Comparison of ENCODE assay signal across 10 cellular contexts in genomic region chr1:17587693-17588047, GRCh38. TPM values are rescaled to one million over a fixed set of nuclear protein-coding genes. Genes with fewer than 3 reads are reported as not detected.
DNase-seq lines count a peak whose midpoint lies in the region; TF ChIP-seq lines count a peak whose summit lies in the region.
"Had no signal": no experiment of that assay in that cellular context is flagged by ENCODE, and none has a peak within 500 bp of the region (broad histone marks: within the 10 kb centered on the region; RNA-seq: fewer than 3 reads in every experiment).

No MANE protein-coding gene starts in this region.

- no peak overlapping the region for H3K4me3 ChIP-seq in BLaER1 treated with 17β-estradiol and CSF1 and Interleukin-3, amounts not matched to agents 10 nM and 100 nM
- H3K4me3 ChIP-seq in SJCRH30 (0 out of 2 replicates have a peak overlapping the region, but pooled peaks have one; percentile 7), foreskin fibroblast (ENCODE audit: low read depth in 1 of 2, low read length in 2 of 2) (no peak overlapping the region), BE2C (ENCODE audit: low read depth, low read length) (no peak overlapping the region)

- H3K4me3 Mint-ChIP-seq in osteocyte (ENCODE audit: unreplicated experiment) = peak overlapping the region; percentile 38

- DNase-seq in SJCRH30 = peak; percentile 83 to 86
- DNase-seq in foreskin fibroblast = peak; percentile 81 to 89
- no peak for DNase-seq in osteocyte (ENCODE audit: extremely low spot score, unreplicated experiment)
- no peak for DNase-seq in stimulated activated naive CD4-positive, alpha-beta T cell treated with Interleukin-2 at 50 U/mL for 16 hours (lab: John Stamatoyannopoulos, UW)
- no peak for DNase-seq in NCI-H748 treated with DMSO at 0.1 percent for 48 hours (lab: John Stamatoyannopoulos, UW)
- DNase-seq in activated CD8-positive, alpha-beta memory T cell treated with anti-CD3 and anti-CD28 coated beads, Interleukin-2, amount 50 U/mL, for 4 hours = no peak
- DNase-seq in BE2C = no peak
- DNase-seq: NCI-H2029 treated with DMSO at 0.1 percent for 48 hours had no signal

- no peaks in the 10 kb centered on the region for H3K9me3 Mint-ChIP-seq in osteocyte (ENCODE audit: unreplicated experiment)

- peak overlapping the region; percentile 94 for H3K27ac Mint-ChIP-seq in osteocyte (ENCODE audit: unreplicated experiment)

- H3K27me3 ChIP-seq in BLaER1 treated with 17β-estradiol and CSF1 and Interleukin-3, amounts not matched to agents 10 nM and 100 nM = no peaks in the 10 kb centered on the region
- H3K27me3 ChIP-seq in SJCRH30 = no peaks in the 10 kb centered on the region
- H3K27me3 ChIP-seq in BE2C = no peaks in the 10 kb centered on the region

- peak overlapping the region in 9 of 11 experiments; percentile 13 to 77 (median 54); a peak in 12 of 22 replicates for H3K4me2 ChIP-seq in BLaER1 treated with 17β-estradiol and CSF1 and Interleukin-3, amounts not matched to agents 10 nM and 100 nM

- TF ChIP-seq CTCF in foreskin fibroblast (IDR thresholded peaks at IDR 0.05; ENCODE audit: low read depth, low read length) (no peak), osteocyte (IDR thresholded peaks at IDR 0.05) (no peak), BE2C (IDR thresholded peaks at IDR 0.05; ENCODE audit: low read depth, low read length) (no peak)

- H3K36me3 ChIP-seq in BLaER1 treated with 17β-estradiol and CSF1 and Interleukin-3, amounts not matched to agents 10 nM and 100 nM = peaks cover 10 to 70% (median 46%) of the 10 kb centered on the region in 11 experiments; a peak in 20 of 22 replicates
- H3K36me3 ChIP-seq in SJCRH30 (no peaks in the 10 kb centered on the region), BE2C (no peaks in the 10 kb centered on the region)

- H3K27ac ChIP-seq in BLaER1 treated with 17β-estradiol and CSF1 and Interleukin-3, amounts not matched to agents 10 nM and 100 nM = peak overlapping the region in 1 of 11 experiments; percentile 11; a peak in 1 of 22 replicates
- peak overlapping the region; percentile 86 for H3K27ac ChIP-seq in SJCRH30

- H3K9ac ChIP-seq in BLaER1 treated with 17β-estradiol and CSF1 and Interleukin-3, amounts not matched to agents 10 nM and 100 nM = peak overlapping the region in 1 of 11 experiments; percentile 15; a peak in 1 of 22 replicates

- peaks cover 57% of the 10 kb centered on the region for H3K4me1 Mint-ChIP-seq in osteocyte (ENCODE audit: unreplicated experiment)

- H3K27me3 Mint-ChIP-seq in osteocyte (ENCODE audit: unreplicated experiment) = no peaks in the 10 kb centered on the region

- H3K4me1 ChIP-seq in BLaER1 treated with 17β-estradiol and CSF1 and Interleukin-3, amounts not matched to agents 10 nM and 100 nM = peaks cover 45 to 68% (median 55%) of the 10 kb centered on the region in 10 experiments
- H3K4me1 ChIP-seq in SJCRH30 = peaks cover 27% of the 10 kb centered on the region
- H3K4me1 ChIP-seq in BE2C = peaks cover 18% of the 10 kb centered on the region

- H3K36me3 Mint-ChIP-seq in osteocyte (ENCODE audit: unreplicated experiment) = peaks cover 2% of the 10 kb centered on the region

- H4K20me1 ChIP-seq in BLaER1 treated with 17β-estradiol and CSF1 and Interleukin-3, amounts not matched to agents 10 nM and 100 nM = peaks cover 0 to 34% (median 4%) of the 10 kb centered on the region in 11 experiments; a peak in 9 of 22 replicates

- H3K9me3 ChIP-seq in BLaER1 treated with 17β-estradiol and CSF1 and Interleukin-3, amounts not matched to agents 10 nM and 100 nM (replicated peaks in 1 of 11) = no peaks in the 10 kb centered on the region
- no peaks in the 10 kb centered on the region for H3K9me3 ChIP-seq in SJCRH30 (replicated peaks)
- no peaks in the 10 kb centered on the region for H3K9me3 ChIP-seq in BE2C

RNA-seq across cellular contexts. Expression of gene ARHGEF10L, which starts 48.2 kb away (rescaled TPM):
- 9.2 and 10.5 TPM in 2 replicates for total RNA-seq in SJCRH30 (2014; rRNA removed; shearing (Covaris generic))
- total RNA-seq in osteocyte = 24.0 and 26.0 TPM in 2 replicates
- polyA plus RNA-seq in BE2C (2012; ENCODE audit: insufficient read depth, insufficient read length, low read depth) = 15.4 TPM
- total RNA-seq: activated CD8-positive, alpha-beta memory T cell treated with anti-CD3 and anti-CD28 coated beads for 36 hours had no signal

Comparison
In these comparisons a context has a peak if more than half of its experiments do, and no peak if none do; other contexts are left out.
1. DNase-seq: peak in SJCRH30 (2 of 2) and foreskin fibroblast (2 of 2); none in osteocyte (single experiment), stimulated activated naive CD4-positive, alpha-beta T cell treated with Interleukin-2 at 50 U/mL for 16 hours (single experiment), NCI-H748 treated with DMSO at 0.1 percent for 48 hours (single experiment), activated CD8-positive, alpha-beta memory T cell treated with anti-CD3 and anti-CD28 coated beads, Interleukin-2, amount 50 U/mL, for 4 hours (single experiment) and BE2C (single experiment).